ENCODE assay signal across 12 cellular contexts in the genomic region with DNA sequence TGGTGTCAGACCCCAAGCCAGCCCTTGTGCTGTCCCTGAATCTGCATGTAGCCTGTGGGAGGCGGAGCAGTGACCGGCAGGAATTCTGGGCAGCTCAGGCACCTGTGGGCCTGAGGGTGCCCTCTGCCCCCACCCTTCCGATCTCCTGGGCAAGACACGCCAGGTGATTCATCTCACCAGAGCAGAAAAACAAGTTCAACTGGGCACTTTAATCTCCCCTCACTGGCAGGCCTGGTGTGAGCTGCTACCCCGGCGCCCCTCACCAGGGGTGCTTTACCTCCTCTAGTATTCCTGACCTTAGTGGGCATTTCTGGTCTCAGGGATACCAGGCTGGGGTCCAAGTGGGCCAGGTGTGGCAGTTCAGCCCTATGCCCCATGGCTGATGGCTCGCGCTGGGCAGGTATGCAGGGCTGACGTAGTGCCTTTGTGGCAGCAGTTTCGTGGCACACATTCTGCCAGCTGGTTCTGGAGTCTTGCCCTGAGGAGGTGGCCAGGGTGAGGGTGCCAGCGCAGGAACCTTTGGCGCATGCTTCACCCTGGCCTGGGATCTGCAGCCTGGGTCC. TPM values are rescaled to one million over a fixed set of nuclear protein-coding genes. Genes with fewer than 3 reads are reported as not detected.
DNase-seq lines count a peak whose midpoint lies in the region; TF ChIP-seq lines count a peak whose summit lies in the region.
"Had no signal": no experiment of that assay in that cellular context is flagged by ENCODE, and none has a peak within 500 bp of the region (broad histone marks: within the 10 kb centered on the region; RNA-seq: fewer than 3 reads in every experiment).

No MANE protein-coding gene starts in this region.

- intact Hi-C loops in PC-9 (cut with micrococcal nuclease; ENCODE audit: unreplicated experiment), result loop anchor here (2.0 to 5.0 kb wide), 2 partner anchors 31 to 46 kb away; no protein-coding TSS in a partner anchor
- intact Hi-C loops in left ventricle myocardium inferior (cut with micrococcal nuclease), result no loop called here
- intact Hi-C loops in CD14-positive monocyte (cut with micrococcal nuclease), result no loop called here

- peaks cover 17 to 25% (median 19%) of the 10 kb centered on the region in 3 donors for H3K27me3 Mint-ChIP-seq in CD14-positive monocyte (ENCODE audit: low read depth in 3 of 3)

- no peak overlapping the region for H3K4me3 Mint-ChIP-seq in CD14-positive monocyte

- no peaks in the 10 kb centered on the region for H3K9me2 ChIP-seq in PC-9 (ENCODE audit: insufficient read depth)

- H3K4ac ChIP-seq in neuronal stem cell (ENCODE audit: low read length), result no peak overlapping the region

- no CpG with 5 or more reads among the region's 12 CpGs for WGBS in neuronal stem cell (ENCODE audit: extremely low coverage in 2 of 2, insufficient read length in 2 of 2, insufficient replicate concordance in 1 of 2), 2 donors

- H3K9ac ChIP-seq in neuronal stem cell (ENCODE audit: low read depth, low read length, poor library complexity), result peak overlapping the region; percentile 2

- peak; percentile 91 to 96 for DNase-seq in PC-9
- peak; percentile 53 for DNase-seq in left ventricle myocardium inferior
- DNase-seq in neuronal stem cell (ENCODE audit: low spot score), result no peak
- no peak for DNase-seq in CD14-positive monocyte (ENCODE audit: low spot score)
- DNase-seq in activated effector memory CD4-positive, alpha-beta T cell treated with Interleukin-2 at 50 U/mL for 16 hours, result no peak
- no peak for DNase-seq in SJCRH30
- no peak for DNase-seq in stimulated activated CD4-positive, alpha-beta T cell treated with anti-CD3 and anti-CD28 coated beads, Interleukin-1b, Interleukin-23, amount 100 ng/mL, for 48 hours
- DNase-seq: activated T-cell treated with anti-CD3 and anti-CD28 coated beads, Interleukin-2, amount 50 U/mL, for 48 hours; naive thymus-derived CD4-positive, alpha-beta T cell; stimulated activated CD4-positive, alpha-beta T cell treated with anti-CD3 and anti-CD28 coated beads, Interleukin-4, amount 100 ng/mL, for 4 hours had no signal

- H3K36me3 ChIP-seq in PC-9 (ENCODE audit: low read depth) (no peaks in the 10 kb centered on the region), left ventricle myocardium inferior (peaks cover 41% of the 10 kb centered on the region), neuronal stem cell (replicated peaks in 1 of 2; ENCODE audit: control insufficient read depth in 2 of 2, insufficient read depth in 2 of 2, low read length in 2 of 2) (peaks cover 35 to 66% of the 10 kb centered on the region in 2 donors), SJCRH30 (no peaks in the 10 kb centered on the region)

- BruUV-seq in PC-9 (replicated peaks; lab: Mats Ljungman, UMichigan), result no TSS peak

- no peak overlapping the region for H4K91ac ChIP-seq in neuronal stem cell (ENCODE audit: low read depth, low read length, poor library complexity)

- H3K27me3 ChIP-seq in PC-9 (ENCODE audit: insufficient read depth, low read depth) (no peaks in the 10 kb centered on the region), left ventricle myocardium inferior (ENCODE audit: low read depth) (no peaks in the 10 kb centered on the region), neuronal stem cell (ENCODE audit: control insufficient read depth in 3 of 3, insufficient read depth in 3 of 3, low read depth in 1 of 3, low read length in 3 of 3) (no peaks in the 10 kb centered on the region), SJCRH30 (no peaks in the 10 kb centered on the region)

- POLR2A ChIA-PET in PC-9 (lab: Charles Lee; ENCODE audit: unreplicated experiment), result interaction anchor here (0.5 to 1.2 kb wide), 2 partner anchors 31 to 513 kb away, joined by 9 read pairs; partner anchors contain the start of gene WIPF2

- H4K8ac ChIP-seq in neuronal stem cell (ENCODE audit: low read depth, low read length), result no peak overlapping the region

- peaks cover 0 to 2% of the 10 kb centered on the region in 2 donors for H3K36me3 Mint-ChIP-seq in CD14-positive monocyte
- H3K36me3 Mint-ChIP-seq: naive thymus-derived CD4-positive, alpha-beta T cell had no signal

- H3K14ac ChIP-seq in neuronal stem cell (ENCODE audit: low read length), result no peak overlapping the region

- H3K4me1 ChIP-seq in PC-9 (replicated peaks; ENCODE audit: insufficient read depth) (peaks cover 71% of the 10 kb centered on the region), left ventricle myocardium inferior (peaks cover 65% of the 10 kb centered on the region), neuronal stem cell (ENCODE audit: control insufficient read depth in 2 of 2, insufficient read depth in 1 of 2, low read depth in 1 of 2, low read length in 2 of 2) (peaks cover 9 to 32% of the 10 kb centered on the region in 2 donors), SJCRH30 (peaks cover 4% of the 10 kb centered on the region; the same call in 1 of the 2 replicates)

- peak overlapping the region; percentile 10 for H2BK5ac ChIP-seq in neuronal stem cell (ENCODE audit: low read length)

- H3K79me2 ChIP-seq in PC-9 (ENCODE audit: low read depth), result peaks cover 62% of the 10 kb centered on the region

- CTCF ChIA-PET in PC-9 (lab: Charles Lee), result interaction anchor here (0.6 kb wide), 2 partner anchors 28 to 155 kb away, joined by 4 to 11 read pairs; no protein-coding TSS in a partner anchor

- H3K9me3 ChIP-seq in PC-9 (ENCODE audit: insufficient read depth, low read depth), result no peaks in the 10 kb centered on the region
- H3K9me3 ChIP-seq in left ventricle myocardium inferior (replicated peaks), result no peaks in the 10 kb centered on the region
- no peaks in the 10 kb centered on the region for H3K9me3 ChIP-seq in neuronal stem cell (replicated peaks in 1 of 2; ENCODE audit: control insufficient read depth in 2 of 2, insufficient read depth in 1 of 2, low read depth in 1 of 2, low read length in 2 of 2)
- no peaks in the 10 kb centered on the region for H3K9me3 ChIP-seq in SJCRH30 (replicated peaks)

- no peak overlapping the region for H2BK12ac ChIP-seq in neuronal stem cell (ENCODE audit: low read length)

- H3K4me2 ChIP-seq in PC-9 (peak overlapping the region; percentile 73), neuronal stem cell (ENCODE audit: insufficient read depth, low read length, poor library complexity, severe bottlenecking) (no peak overlapping the region)

- H2AFZ ChIP-seq in PC-9 (no peak overlapping the region), neuronal stem cell (ENCODE audit: low read length) (no peak overlapping the region)

- H3K27ac ChIP-seq in C4-2B (peak overlapping the region; percentile 96), PC-9 (peak overlapping the region; percentile 68), left ventricle myocardium inferior (replicated peaks) (peak overlapping the region; percentile 90), neuronal stem cell (replicated peaks; ENCODE audit: low read length) (no peak overlapping the region), SJCRH30 (no peak overlapping the region)

- peak overlapping the region; percentile 4 for H2AK5ac ChIP-seq in neuronal stem cell (ENCODE audit: low read depth, low read length)

- H4K20me1 ChIP-seq in PC-9 (ENCODE audit: insufficient read depth), result peaks cover 11% of the 10 kb centered on the region; the same call in 1 of the 2 replicates

- no peak overlapping the region for H2BK15ac ChIP-seq in neuronal stem cell (ENCODE audit: low read length)

- TF ChIP-seq CTCF in C4-2B (conservative IDR thresholded peaks at IDR 0.05), result no peak
- TF ChIP-seq CTCF in PC-9 (conservative IDR thresholded peaks at IDR 0.05), result peak; percentile 23; the same call in 1 of the 2 replicates
- no peak for TF ChIP-seq CTCF in left ventricle myocardium inferior (IDR thresholded peaks at IDR 0.05; ENCODE audit: borderline replicate concordance)
- no peak for TF ChIP-seq CTCF in CD14-positive monocyte (IDR thresholded peaks at IDR 0.05)

- H3K79me1 ChIP-seq in neuronal stem cell (ENCODE audit: low read depth, low read length), result peaks cover 24% of the 10 kb centered on the region

- no peaks in the 10 kb centered on the region for H3K4me1 Mint-ChIP-seq in CD14-positive monocyte

- no peak overlapping the region for H3K18ac ChIP-seq in neuronal stem cell (ENCODE audit: low read length)

- H2BK120ac ChIP-seq in neuronal stem cell (ENCODE audit: low read depth, low read length), result no peak overlapping the region

- H3K9me3 Mint-ChIP-seq in CD14-positive monocyte, result peaks cover 0 to 4% (median 0%) of the 10 kb centered on the region in 7 donors

- H3K27ac Mint-ChIP-seq in CD14-positive monocyte, result no peak overlapping the region

- no peak overlapping the region for H3K23ac ChIP-seq in neuronal stem cell (ENCODE audit: low read depth, low read length, poor library complexity)

- H3K4me3 ChIP-seq in PC-9 (peak overlapping the region; percentile 34; the same call in 1 of the 2 replicates), left ventricle myocardium inferior (no peak overlapping the region), neuronal stem cell (ENCODE audit: low read length in 2 of 2) (no peak overlapping the region), SJCRH30 (no peak overlapping the region)

- peaks cover 44% of the 10 kb centered on the region for H3F3A ChIP-seq in PC-9 (ENCODE audit: insufficient read depth, low read depth)

RNA-seq across cellular contexts. Expression of gene ERBB2, which starts 6.0 kb away (rescaled TPM):
- total RNA-seq in PC-9 (2021) (87.2 and 90.6 TPM in 2 replicates), left ventricle myocardium inferior (61.0 TPM)
- polyA plus RNA-seq in neuronal stem cell (2013, experiment 1 of 2), result 69.2 TPM
- 69.0 TPM for polyA plus RNA-seq in neuronal stem cell (2013, experiment 2 of 2)
- under 1 TPM in 1 of 2 donors, not detected in 1; 0.17 TPM for polyA plus RNA-seq in CD14-positive monocyte
- total RNA-seq in SJCRH30 (2014; rRNA removed; shearing (Covaris generic)), result 8.7 and 9.1 TPM in 2 replicates

RNA-seq across cellular contexts. Expression of gene PGAP3, which starts 18.0 kb away (rescaled TPM):
- total RNA-seq in PC-9 (2021) (15.0 and 16.2 TPM in 2 replicates), left ventricle myocardium inferior (10.7 TPM)
- 10.1 TPM for polyA plus RNA-seq in neuronal stem cell (2013, experiment 1 of 2)
- 11.1 TPM for polyA plus RNA-seq in neuronal stem cell (2013, experiment 2 of 2)
- polyA plus RNA-seq in CD14-positive monocyte, result 1 to 10 TPM; 8.3 to 9.2 TPM
- total RNA-seq in SJCRH30 (2014; rRNA removed; shearing (Covaris generic)), result 1.9 and 3.1 TPM in 2 replicates

RNA-seq across cellular contexts. Expression of gene MIEN1, which starts 24.5 kb away (rescaled TPM):
- total RNA-seq in PC-9 (2021), result 49.2 and 50.8 TPM in 2 replicates
- 57.1 TPM for total RNA-seq in left ventricle myocardium inferior
- 78.7 TPM for polyA plus RNA-seq in neuronal stem cell (2013, experiment 1 of 2)
- 72.6 TPM for polyA plus RNA-seq in neuronal stem cell (2013, experiment 2 of 2)
- polyA plus RNA-seq in CD14-positive monocyte, result 100 to 1,000 TPM; 124 to 141 TPM
- 23.6 and 25.8 TPM in 2 replicates for total RNA-seq in SJCRH30 (2014; rRNA removed; shearing (Covaris generic))

RNA-seq across cellular contexts. Expression of gene GRB7, which starts 31.9 kb away (rescaled TPM):
- total RNA-seq in PC-9 (2021) (49.1 and 55.9 TPM in 2 replicates), left ventricle myocardium inferior (1.1 TPM)
- polyA plus RNA-seq in neuronal stem cell (2013, experiment 1 of 2), result 5.9 TPM
- polyA plus RNA-seq in neuronal stem cell (2013, experiment 2 of 2), result 5.9 TPM
- not detected for polyA plus RNA-seq in CD14-positive monocyte
- not detected in 2 replicates for total RNA-seq in SJCRH30 (2014; rRNA removed; shearing (Covaris generic))
- polyA plus RNA-seq: naive thymus-derived CD4-positive, alpha-beta T cell had no signal

RNA-seq across cellular contexts. Expression of gene PNMT, which starts 37.6 kb away (rescaled TPM):
- 0.75 and 1.1 TPM in 2 replicates for total RNA-seq in PC-9 (2021)
- 7.6 TPM for total RNA-seq in left ventricle myocardium inferior
- polyA plus RNA-seq in neuronal stem cell (2013, experiment 1 of 2), result 0.95 TPM
- polyA plus RNA-seq in neuronal stem cell (2013, experiment 2 of 2), result 1.0 TPM
- not detected for polyA plus RNA-seq in CD14-positive monocyte
- 0.71 TPM in 1 of 2 replicates, not detected in the other for total RNA-seq in SJCRH30 (2014; rRNA removed; shearing (Covaris generic))
- total RNA-seq: OCI-LY7 had no signal

Comparison
In these comparisons a context has a peak if more than half of its experiments do, and no peak if none do; other contexts are left out.
1. H3K27ac ChIP-seq: peak in C4-2B (single experiment), PC-9 (single experiment) and left ventricle myocardium inferior (single experiment); none in neuronal stem cell (single experiment) and SJCRH30 (single experiment).
2. DNase-seq: peak in PC-9 (2 of 2) and left ventricle myocardium inferior (single experiment); none in neuronal stem cell (single experiment), CD14-positive monocyte (single experiment), activated effector memory CD4-positive, alpha-beta T cell treated with Interleukin-2 at 50 U/mL for 16 hours (single experiment), SJCRH30 (0 of 2) and stimulated activated CD4-positive, alpha-beta T cell treated with anti-CD3 and anti-CD28 coated beads, Interleukin-1b, Interleukin-23, amount 100 ng/mL, for 48 hours (single experiment).